11 cellular contexts compared by ENCODE assay signal in the genomic region with DNA sequence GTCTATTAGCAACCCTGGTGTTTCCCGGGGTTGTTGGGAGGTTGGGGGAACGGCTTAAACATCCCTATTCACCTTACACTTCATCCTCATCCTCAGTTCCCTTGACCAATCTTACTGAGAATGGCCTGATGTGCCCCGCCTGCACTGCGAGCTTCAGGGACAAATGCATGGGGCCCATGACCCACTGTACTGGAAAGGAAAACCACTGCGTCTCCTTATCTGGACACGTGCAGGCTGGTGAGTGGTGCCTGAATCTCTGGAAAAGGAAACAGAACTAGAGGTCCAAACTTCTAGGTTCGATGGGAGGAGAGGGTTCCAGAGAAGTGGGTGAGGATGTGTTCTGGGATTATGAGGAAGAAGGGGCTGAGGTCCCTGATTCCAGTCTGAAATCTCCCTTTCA. TPM values are rescaled to one million over a fixed set of nuclear protein-coding genes. Genes with fewer than 3 reads are reported as not detected.
DNase-seq lines count a peak whose midpoint lies in the region; ATAC-seq and TF ChIP-seq lines count a peak whose summit lies in the region.
"Had no signal": no experiment of that assay in that cellular context is flagged by ENCODE, and none has a peak within 500 bp of the region (broad histone marks: within the 10 kb centered on the region; RNA-seq: fewer than 3 reads in every experiment).

No MANE protein-coding gene starts in this region.

- peaks cover 3% of the 10 kb centered on the region for H3K36me3 Mint-ChIP-seq in T-helper 17 cell (ENCODE audit: low read depth)

- peak overlapping the region; percentile 21 for H3K27ac Mint-ChIP-seq in T-helper 17 cell

- H3K4me1 ChIP-seq in fibroblast of lung (ENCODE audit: control insufficient read depth, extremely low read depth, insufficient read depth, low read length) = no peaks in the 10 kb centered on the region
- H3K4me1 ChIP-seq in smooth muscle cell (ENCODE audit: low read depth) = no peaks in the 10 kb centered on the region
- H3K4me1 ChIP-seq in prostate gland (replicated peaks) = no peaks in the 10 kb centered on the region

- no peak for ATAC-seq in T-helper 17 cell
- no peak for ATAC-seq in GM18517 (IDR thresholded peaks at IDR 0.05; ENCODE audit: unreplicated experiment)

- H3K4me1 Mint-ChIP-seq in T-helper 17 cell = peaks cover 22% of the 10 kb centered on the region

- no peak overlapping the region for H3K27ac ChIP-seq in fibroblast of lung (ENCODE audit: insufficient read depth, low read length)
- H3K27ac ChIP-seq in smooth muscle cell (ENCODE audit: low read depth) = no peak overlapping the region
- no peak overlapping the region for H3K27ac ChIP-seq in prostate gland

- no peaks in the 10 kb centered on the region for H3K9me3 ChIP-seq in T-helper 17 cell (ENCODE audit: control insufficient read depth, low read length, poor library complexity, severe bottlenecking)
- H3K9me3 ChIP-seq in fibroblast of lung (ENCODE audit: control insufficient read depth, insufficient read depth, low read depth, low read length) = no peaks in the 10 kb centered on the region
- no peaks in the 10 kb centered on the region for H3K9me3 ChIP-seq in smooth muscle cell (replicated peaks; ENCODE audit: low read depth)
- no peaks in the 10 kb centered on the region for H3K9me3 ChIP-seq in prostate gland

- H3K9ac ChIP-seq in fibroblast of lung (ENCODE audit: insufficient read depth, low read length) (no peak overlapping the region), smooth muscle cell (ENCODE audit: low read depth) (no peak overlapping the region)

- H3K4me2 ChIP-seq in fibroblast of lung (ENCODE audit: extremely low read depth, insufficient read depth, low read length) (peak overlapping the region; percentile 15), smooth muscle cell (peak overlapping the region; percentile 82)

- no peak for TF ChIP-seq POLR2A in prostate gland (IDR thresholded peaks at IDR 0.05)

- no peak overlapping the region for H2AFZ ChIP-seq in fibroblast of lung (ENCODE audit: low read length)
- no peak overlapping the region for H2AFZ ChIP-seq in smooth muscle cell (ENCODE audit: low read depth)

- DNase-seq in GM12865 (ENCODE audit: low read depth) (no peak), T-helper 17 cell (no peak), fibroblast of lung (ENCODE audit: low read depth in 2 of 2) (no peak), smooth muscle cell (lab: John Stamatoyannopoulos, UW; ENCODE audit: unreplicated experiment) (no peak), prostate gland (ENCODE audit: low spot score) (no peak), NOMO-1 treated with DMSO at 0.1 percent for 48 hours (lab: John Stamatoyannopoulos, UW; ENCODE audit: unreplicated experiment) (no peak)
- DNase-seq: DMS153; effector CD4-positive, alpha-beta T cell; midbrain; NCI-H187 had no signal

- H4K20me1 ChIP-seq in fibroblast of lung (ENCODE audit: control insufficient read depth, extremely low read depth, insufficient read depth, low read length) (no peaks in the 10 kb centered on the region), smooth muscle cell (ENCODE audit: low read depth) (no peaks in the 10 kb centered on the region)

- TF ChIP-seq CTCF in GM12865 (IDR thresholded peaks at IDR 0.05; ENCODE audit: insufficient read depth, low read depth, low read length, missing control alignments) (no peak), fibroblast of lung (conservative IDR thresholded peaks at IDR 0.05 in 1 of 2, IDR thresholded peaks at IDR 0.05 in 1 of 2; ENCODE audit: low read depth in 1 of 2, low read length in 2 of 2) (no peak), smooth muscle cell (IDR thresholded peaks at IDR 0.05; ENCODE audit: borderline replicate concordance, insufficient read depth, poor library complexity, severe bottlenecking) (no peak), prostate gland (IDR thresholded peaks at IDR 0.05) (no peak)

- H3F3A ChIP-seq in smooth muscle cell (ENCODE audit: low read depth) = no peaks in the 10 kb centered on the region

- intact Hi-C loops in prostate gland (cut with DNase I) = no loop called here

- 74% methylated on average over 7 of the region's 7 CpGs for WGBS in smooth muscle cell (ENCODE audit: low lambda C conversion rate)
- WGBS in prostate gland = 70% methylated on average over 7 of the region's 7 CpGs

- H3K27me3 ChIP-seq in fibroblast of lung (ENCODE audit: control insufficient read depth, insufficient read depth, low read length) (no peaks in the 10 kb centered on the region), smooth muscle cell (ENCODE audit: low read depth) (no peaks in the 10 kb centered on the region), prostate gland (replicated peaks; ENCODE audit: insufficient read depth) (no peaks in the 10 kb centered on the region)

- H3K4me3 ChIP-seq in GM12865 (ENCODE audit: low read depth, low read length) (peak overlapping the region; percentile 65), fibroblast of lung (replicated peaks in 1 of 4; ENCODE audit: control extremely low read depth in 1 of 4, insufficient read depth in 1 of 4, low read depth in 3 of 4, low read length in 4 of 4) (peak overlapping the region in 1 of 4 experiments; percentile 66), smooth muscle cell (no peak overlapping the region), prostate gland (peak overlapping the region in 1 of 2 donors; percentile 32)

- no peaks in the 10 kb centered on the region for H3K27me3 Mint-ChIP-seq in T-helper 17 cell

- H3K4me3 Mint-ChIP-seq in T-helper 17 cell = no peak overlapping the region

- H3K79me2 ChIP-seq in fibroblast of lung (ENCODE audit: control insufficient read depth, insufficient read depth, low read length) (no peaks in the 10 kb centered on the region), smooth muscle cell (ENCODE audit: low read depth) (peaks cover under 1% of the 10 kb centered on the region)

- no peaks in the 10 kb centered on the region for H3K36me3 ChIP-seq in fibroblast of lung (ENCODE audit: control insufficient read depth, insufficient read depth, low read length)
- no peaks in the 10 kb centered on the region for H3K36me3 ChIP-seq in smooth muscle cell (ENCODE audit: low read depth)
- no peaks in the 10 kb centered on the region for H3K36me3 ChIP-seq in prostate gland

RNA-seq across cellular contexts. Expression of a gene that starts 5.9 kb away (rescaled TPM):
- total RNA-seq in T-helper 17 cell (1 to 10 TPM in 1 of 2 donors, under 1 TPM in 1; 0.52 to 1.5 TPM), fibroblast of lung (7.2 and 14.7 TPM in 2 replicates), smooth muscle cell (1.7 and 5.5 TPM in 2 replicates), prostate gland (1 to 10 TPM; 4.8 to 7.8 TPM)
- polyA plus RNA-seq in fibroblast of lung (5.1 TPM in 2 replicates), smooth muscle cell (2.2 and 8.3 TPM in 2 replicates)
- polyA plus RNA-seq in fibroblast of lung (2012) = 6.7 and 6.8 TPM in 2 replicates
- 8.9 and 9.6 TPM in 2 replicates for polyA minus RNA-seq in fibroblast of lung (ENCODE audit: low replicate concordance)

RNA-seq across cellular contexts. Expression of a gene that starts 6.1 kb away (rescaled TPM):
- total RNA-seq in T-helper 17 cell = 10 to 100 TPM; 37.9 to 38.9 TPM
- 13.6 and 14.5 TPM in 2 replicates for total RNA-seq in fibroblast of lung
- 8.6 and 17.5 TPM in 2 replicates for polyA plus RNA-seq in fibroblast of lung
- 12.4 and 23.7 TPM in 2 replicates for polyA plus RNA-seq in fibroblast of lung (2012)
- polyA minus RNA-seq in fibroblast of lung (ENCODE audit: low replicate concordance) = 27.2 and 29.2 TPM in 2 replicates
- 19.0 and 24.9 TPM in 2 replicates for total RNA-seq in smooth muscle cell
- 35.1 and 43.0 TPM in 2 replicates for polyA plus RNA-seq in smooth muscle cell
- 10 to 100 TPM; 25.8 to 52.5 TPM for total RNA-seq in prostate gland

RNA-seq across cellular contexts. Expression of a gene that starts 14.5 kb away (rescaled TPM):
- total RNA-seq in T-helper 17 cell (10 to 100 TPM; 49.9 to 51.1 TPM), fibroblast of lung (11.6 and 12.2 TPM in 2 replicates), smooth muscle cell (11.1 and 13.1 TPM in 2 replicates), prostate gland (10 to 100 TPM; 28.3 to 30.4 TPM)
- polyA plus RNA-seq in fibroblast of lung (11.7 TPM in 2 replicates), smooth muscle cell (13.1 and 14.3 TPM in 2 replicates)
- 4.1 and 4.2 TPM in 2 replicates for polyA plus RNA-seq in fibroblast of lung (2012)
- polyA minus RNA-seq in fibroblast of lung (ENCODE audit: low replicate concordance) = 17.7 and 28.5 TPM in 2 replicates

RNA-seq across cellular contexts. Expression of a gene that starts 14.9 kb away (rescaled TPM):
- total RNA-seq in T-helper 17 cell (10 to 100 TPM in 1 of 2 donors, 1 to 10 TPM in 1; 7.9 to 11.1 TPM), fibroblast of lung (8.7 and 9.7 TPM in 2 replicates), smooth muscle cell (2.7 and 10.7 TPM in 2 replicates), prostate gland (10 to 100 TPM; 25.1 to 30.6 TPM)
- polyA plus RNA-seq in fibroblast of lung (7.0 and 10.3 TPM in 2 replicates), smooth muscle cell (13.7 and 14.5 TPM in 2 replicates)
- 10.1 and 15.5 TPM in 2 replicates for polyA plus RNA-seq in fibroblast of lung (2012)
- 5.0 and 13.5 TPM in 2 replicates for polyA minus RNA-seq in fibroblast of lung (ENCODE audit: low replicate concordance)

RNA-seq across cellular contexts. Expression of a gene that starts 30.4 kb away (rescaled TPM):
- total RNA-seq in T-helper 17 cell (under 1 TPM; 0.40 to 0.60 TPM), fibroblast of lung (under 0.01 TPM in 1 of 2 replicates, not detected in the other), smooth muscle cell (0.09 and 0.27 TPM in 2 replicates), prostate gland (under 1 TPM; 0.28 to 0.59 TPM)
- polyA plus RNA-seq in fibroblast of lung (0.03 and 0.06 TPM in 2 replicates), smooth muscle cell (0.34 TPM in 1 of 2 replicates, not detected in the other)
- 0.07 and 0.10 TPM in 2 replicates for polyA plus RNA-seq in fibroblast of lung (2012)
- not detected in 2 replicates for polyA minus RNA-seq in fibroblast of lung (ENCODE audit: low replicate concordance)
